Comparison of ENCODE assay signal across 14 cellular contexts in genomic region chr20:3275966-3276365, GRCh38. TPM values are rescaled to one million over a fixed set of nuclear protein-coding genes. Genes with fewer than 3 reads are reported as not detected.
DNase-seq lines count a peak whose midpoint lies in the region; ATAC-seq and TF ChIP-seq lines count a peak whose summit lies in the region.
"Had no signal": no experiment of that assay in that cellular context is flagged by ENCODE, and none has a peak within 500 bp of the region (broad histone marks: within the 10 kb centered on the region; RNA-seq: fewer than 3 reads in every experiment).

No MANE protein-coding gene starts in this region.

- peak overlapping the region; percentile 14 for H3K27ac Mint-ChIP-seq in endodermal cell
- H3K27ac Mint-ChIP-seq in neural crest cell (ENCODE audit: unreplicated experiment), result peak overlapping the region; percentile 14
- H3K27ac Mint-ChIP-seq in T-helper 2 cell treated with Interferon-gamma antibody and Interleukin-4, amounts not matched to agents 5 μg/mL and 100 μg/mL, for 36 hours, result no peak overlapping the region
- H3K27ac Mint-ChIP-seq: CD4-positive, alpha-beta memory T cell had no signal

- H3K9ac ChIP-seq in endodermal cell (ENCODE audit: extremely low read depth, low read length, poor library complexity, severe bottlenecking), result no peak overlapping the region

- H3K27me3 Mint-ChIP-seq in endodermal cell (ENCODE audit: insufficient read depth), result no peaks in the 10 kb centered on the region
- H3K27me3 Mint-ChIP-seq in neural crest cell (ENCODE audit: low read depth), result no peaks in the 10 kb centered on the region
- no peaks in the 10 kb centered on the region for H3K27me3 Mint-ChIP-seq in T-helper 2 cell treated with Interferon-gamma antibody and Interleukin-4, amounts not matched to agents 5 μg/mL and 100 μg/mL, for 36 hours (ENCODE audit: low read depth)
- H3K27me3 Mint-ChIP-seq: CD4-positive, alpha-beta memory T cell; IgD-negative memory B cell had no signal

- no peak overlapping the region for H3K27ac ChIP-seq in endodermal cell (ENCODE audit: low read depth, low read length)
- H3K27ac ChIP-seq: 22Rv1 had no signal

- no peak overlapping the region for H3K4me3 ChIP-seq in endodermal cell (ENCODE audit: low read length)

- H3K9me3 ChIP-seq in endodermal cell (ENCODE audit: control insufficient read depth, low read length), result no peaks in the 10 kb centered on the region

- peaks cover 3% of the 10 kb centered on the region for H3K4me1 ChIP-seq in endodermal cell (ENCODE audit: control insufficient read depth, insufficient read depth, low read length)

- ATAC-seq in HG03097 (IDR thresholded peaks at IDR 0.05; ENCODE audit: low FRiP score, unreplicated experiment), result no peak

- H3K36me3 ChIP-seq in endodermal cell (ENCODE audit: control insufficient read depth, insufficient read depth, low read length), result peaks cover 43% of the 10 kb centered on the region

- H3K4me1 Mint-ChIP-seq in endodermal cell, result peaks cover 20% of the 10 kb centered on the region
- H3K4me1 Mint-ChIP-seq in neural crest cell, result no peaks in the 10 kb centered on the region
- H3K4me1 Mint-ChIP-seq in T-helper 2 cell treated with Interferon-gamma antibody and Interleukin-4, amounts not matched to agents 5 μg/mL and 100 μg/mL, for 36 hours (ENCODE audit: low read depth), result no peaks in the 10 kb centered on the region
- H3K4me1 Mint-ChIP-seq: CD4-positive, alpha-beta memory T cell; IgD-negative memory B cell had no signal

- H3K4me3 Mint-ChIP-seq in endodermal cell (no peak overlapping the region), neural crest cell (no peak overlapping the region)
- H3K4me3 Mint-ChIP-seq in T-helper 2 cell treated with Interferon-gamma antibody and Interleukin-4, amounts not matched to agents 5 μg/mL and 100 μg/mL, for 36 hours, result no peak overlapping the region
- H3K4me3 Mint-ChIP-seq: CD4-positive, alpha-beta memory T cell; IgD-negative memory B cell had no signal

- no peak for TF ChIP-seq CTCF in endodermal cell (conservative IDR thresholded peaks at IDR 0.05)
- TF ChIP-seq CTCF in neural crest cell (conservative IDR thresholded peaks at IDR 0.05), result no peak

- no peaks in the 10 kb centered on the region for H3K27me3 ChIP-seq in endodermal cell (ENCODE audit: control insufficient read depth, insufficient read depth, low read length, poor library complexity, severe bottlenecking)

- H3K36me3 Mint-ChIP-seq in endodermal cell (ENCODE audit: low read depth) (peaks cover 43% of the 10 kb centered on the region), neural crest cell (ENCODE audit: low read depth) (peaks cover 3% of the 10 kb centered on the region)
- no peaks in the 10 kb centered on the region for H3K36me3 Mint-ChIP-seq in T-helper 2 cell treated with Interferon-gamma antibody and Interleukin-4, amounts not matched to agents 5 μg/mL and 100 μg/mL, for 36 hours (ENCODE audit: low read depth)

- H3K9me3 Mint-ChIP-seq in endodermal cell, result no peaks in the 10 kb centered on the region
- H3K9me3 Mint-ChIP-seq in neural crest cell, result no peaks in the 10 kb centered on the region
- no peaks in the 10 kb centered on the region for H3K9me3 Mint-ChIP-seq in T-helper 2 cell treated with Interferon-gamma antibody and Interleukin-4, amounts not matched to agents 5 μg/mL and 100 μg/mL, for 36 hours
- H3K9me3 Mint-ChIP-seq: IgD-negative memory B cell had no signal

- DNase-seq in NCI-H2171 (lab: John Stamatoyannopoulos, UW) (peak; percentile 42), NCI-H2171 treated with DMSO at 0.1 percent for 48 hours (lab: John Stamatoyannopoulos, UW) (no peak), endodermal cell (no peak), neural crest cell (ENCODE audit: low read depth, low spot score) (no peak), stromal cell of bone marrow (ENCODE audit: low read depth) (peak; percentile 22)
- no peak for DNase-seq in stimulated activated CD4-positive, alpha-beta T cell treated with anti-CD3 and anti-CD28 coated beads, Interleukin-4, amount 100 ng/mL, for 4 hours
- no peak for DNase-seq in T-helper 2 cell treated with Interferon-gamma antibody and Interleukin-4, amounts not matched to agents 5 μg/mL and 100 μg/mL, for 36 hours (ENCODE audit: low spot score)
- DNase-seq: CD4-positive, alpha-beta memory T cell; NCI-H1105; NCI-H2107; NK-92 treated with Interleukin-12 subunit alpha and Interleukin-12 subunit beta, amount 100 ng/mL, for 24 hours had no signal

- 92% methylated on average over 1 of the region's 1 CpG; no CpG with 5 or more reads in 1 of the 2 experiments for WGBS in endodermal cell (ENCODE audit: insufficient coverage in 1 of 2, insufficient read length in 1 of 2), 2 experiments

RNA-seq across cellular contexts. Expression of gene SLC4A11, which starts 37.0 kb away (rescaled TPM):
- total RNA-seq in endodermal cell (10 to 100 TPM in 1 of 2 donors, 1 to 10 TPM in 1; 3.8 to 12.4 TPM), neural crest cell (0.55 and 0.89 TPM in 2 replicates)
- polyA plus RNA-seq in endodermal cell (2013, experiment 1 of 2), result 2.7 TPM
- 2.3 TPM for polyA plus RNA-seq in endodermal cell (2013, experiment 2 of 2)
- polyA plus RNA-seq: IgD-negative memory B cell had no signal

Comparison
In these comparisons a context has a peak if more than half of its experiments do, and no peak if none do; other contexts are left out.
1. DNase-seq: peak in NCI-H2171 (single experiment) and stromal cell of bone marrow (single experiment); none in NCI-H2171 treated with DMSO at 0.1 percent for 48 hours (single experiment), endodermal cell (single experiment), neural crest cell (single experiment), stimulated activated CD4-positive, alpha-beta T cell treated with anti-CD3 and anti-CD28 coated beads, Interleukin-4, amount 100 ng/mL, for 4 hours (0 of 2) and T-helper 2 cell treated with Interferon-gamma antibody and Interleukin-4, amounts not matched to agents 5 μg/mL and 100 μg/mL, for 36 hours (single experiment).